In genomic region chr17:6561446-6561845, GRCh38 we compare ENCODE assay signal across 26 cellular contexts.
"Had no signal": no experiment of that assay in that cellular context is flagged by ENCODE, and none has a peak within 500 bp of the region (broad histone marks: within the 10 kb centered on the region; RNA-seq: fewer than 3 reads in every experiment).

No MANE protein-coding gene starts in this region.

- H3K4me1 ChIP-seq: colonic mucosa, foreskin keratinocyte, gastrocnemius medialis had no signal

- H3K9me3 ChIP-seq: colonic mucosa, esophagus muscularis mucosa, esophagus squamous epithelium, gastrocnemius medialis, gastroesophageal sphincter, heart left ventricle, heart right ventricle had no signal

- H3K4me3 ChIP-seq: colonic mucosa, coronary artery, dorsolateral prefrontal cortex, esophagus muscularis mucosa, esophagus squamous epithelium, gastrocnemius medialis, gastroesophageal sphincter, heart left ventricle, heart right ventricle had no signal

- H3K27ac ChIP-seq: colonic mucosa, coronary artery, dorsolateral prefrontal cortex, epithelial cell of prostate, esophagus muscularis mucosa, esophagus squamous epithelium, foreskin keratinocyte, gastrocnemius medialis, gastroesophageal sphincter, heart left ventricle, heart right ventricle had no signal

- ATAC-seq: effector memory CD8-positive, alpha-beta T cell; esophagus mucosa; foreskin keratinocyte; gastrocnemius medialis; gastroesophageal sphincter; heart left ventricle; heart right ventricle had no signal

- H3K27me3 ChIP-seq: colonic mucosa, esophagus muscularis mucosa, gastroesophageal sphincter had no signal

- DNase-seq: colonic mucosa; cortex of kidney; dermis blood vessel endothelial cell; dorsolateral prefrontal cortex; effector CD4-positive, alpha-beta T cell; effector CD8-positive, alpha-beta T cell; effector memory CD4-positive, alpha-beta T cell; effector memory CD8-positive, alpha-beta T cell; erythroblast; esophagus squamous epithelium; foreskin fibroblast; foreskin keratinocyte; foreskin melanocyte; gastrocnemius medialis; glutamatergic neuron; heart right ventricle had no signal

- FAIRE-seq: colon, endometrium, endothelial cell of umbilical vein, frontal cortex had no signal

- H3K36me3 ChIP-seq: colonic mucosa, esophagus muscularis mucosa, esophagus squamous epithelium, gastrocnemius medialis, gastroesophageal sphincter, heart left ventricle, heart right ventricle had no signal
